ENCODE assay signal across 22 cellular contexts in the genomic region with DNA sequence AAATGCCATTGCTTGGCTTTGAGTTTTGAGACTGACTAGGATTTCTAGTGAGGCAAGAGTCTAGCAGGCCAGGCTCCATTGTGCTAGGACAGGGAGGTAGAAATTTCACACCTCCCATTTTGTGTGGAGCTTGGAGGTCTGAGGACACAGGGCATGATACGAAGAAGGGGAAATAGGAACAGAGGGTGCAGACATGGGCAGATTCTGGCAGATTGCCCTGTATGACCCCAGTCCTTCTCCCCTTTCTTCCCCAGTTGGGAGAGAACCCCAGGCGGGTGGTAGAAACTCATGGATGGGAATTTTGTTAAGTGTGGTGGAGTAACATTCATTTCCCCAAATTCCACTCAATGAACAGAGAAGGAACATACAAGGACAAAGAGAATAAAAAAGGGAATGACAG. TPM values are rescaled to one million over a fixed set of nuclear protein-coding genes. Genes with fewer than 3 reads are reported as not detected.
"Had no signal": no experiment of that assay in that cellular context is flagged by ENCODE, and none has a peak within 500 bp of the region (broad histone marks: within the 10 kb centered on the region; RNA-seq: fewer than 3 reads in every experiment).

No MANE protein-coding gene starts in this region.

- H3K9me3 Mint-ChIP-seq: dendritic cell treated with granulocyte-macrophage colony-stimulating factor and Interleukin-4, amounts not matched to agents 40 ng/mL and 50 ng/mL, for 4 days; natural killer cell; neural crest cell; type B pancreatic cell had no signal

- H3K9me3 ChIP-seq: pancreas, psoas muscle, sigmoid colon, stomach, thyroid gland, vagina had no signal

- H3K27me3 ChIP-seq: thyroid gland, vagina had no signal

- H3K27ac ChIP-seq: cardiac muscle cell, foreskin keratinocyte, pancreas, psoas muscle, thyroid gland, vagina had no signal

- ATAC-seq: foreskin keratinocyte, natural killer cell, pancreas had no signal

- H3K36me3 Mint-ChIP-seq: natural killer cell, type B pancreatic cell had no signal

- H3K4me3 Mint-ChIP-seq: dendritic cell treated with granulocyte-macrophage colony-stimulating factor and Interleukin-4, amounts not matched to agents 40 ng/mL and 50 ng/mL, for 4 days; natural killer cell; neural crest cell; type B pancreatic cell had no signal

- DNase-seq: cerebellar nuclear complex; erythroblast; foreskin keratinocyte; hypothalamus; natural killer cell; nucleus accumbens; pancreas; retina; sigmoid colon; small intestine; stimulated activated CD4-positive, alpha-beta T cell treated with anti-CD3 and anti-CD28 coated beads, Interleukin-12 subunit alpha, Interleukin-12 subunit beta, amount 100 ng/mL, for 4 hours; stimulated activated naive CD4-positive, alpha-beta T cell; stomach; thyroid gland had no signal

- H3K4me1 ChIP-seq: foreskin keratinocyte, pancreas, psoas muscle, sigmoid colon, stomach, thyroid gland, vagina had no signal

- H3K4me3 ChIP-seq: cardiac muscle cell, pancreas, psoas muscle, sigmoid colon, stomach, thyroid gland, vagina had no signal

- H3K4me1 Mint-ChIP-seq: natural killer cell, neural crest cell had no signal

- H3K36me3 ChIP-seq: cardiac muscle cell, pancreas, sigmoid colon, stomach, thyroid gland, vagina had no signal

- H3K27ac Mint-ChIP-seq: dendritic cell treated with granulocyte-macrophage colony-stimulating factor and Interleukin-4, amounts not matched to agents 40 ng/mL and 50 ng/mL, for 4 days; natural killer cell; type B pancreatic cell had no signal

RNA-seq across cellular contexts. Expression of a gene that starts 54.4 kb away (rescaled TPM):
- total RNA-seq: cardiac muscle cell, endothelial cell of umbilical vein, foreskin keratinocyte, myocyte, natural killer cell, neural crest cell had no signal
- polyA plus RNA-seq: cardiac muscle cell, endothelial cell of umbilical vein, foreskin keratinocyte had no signal
